8 cellular contexts compared by ENCODE assay signal in the genomic region with DNA sequence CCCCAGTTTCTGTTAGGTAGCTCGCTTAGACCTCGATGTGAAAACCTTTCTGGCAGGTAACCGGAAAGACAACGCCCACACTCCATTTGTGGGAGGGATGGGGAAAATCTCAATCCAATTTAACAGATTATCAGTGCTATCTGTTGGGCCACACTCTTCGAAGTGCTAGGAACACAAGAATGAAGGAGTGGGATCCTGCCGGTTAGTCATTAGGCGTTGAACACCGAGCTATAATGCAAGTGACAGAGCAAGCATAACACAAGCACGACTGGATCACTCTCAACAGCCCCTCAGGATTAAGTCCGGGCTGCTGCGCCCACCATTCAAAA. TPM values are rescaled to one million over a fixed set of nuclear protein-coding genes. Genes with fewer than 3 reads are reported as not detected.
DNase-seq lines count a peak whose midpoint lies in the region; ATAC-seq, FAIRE-seq and TF ChIP-seq lines count a peak whose summit lies in the region.

No MANE protein-coding gene starts in this region.

- H3K4me3 Mint-ChIP-seq in CD4-positive, alpha-beta memory T cell = peak overlapping the region; percentile 95 to 100 (median 98)
- peak overlapping the region; percentile 93 for H3K4me3 Mint-ChIP-seq in dendritic cell treated with granulocyte-macrophage colony-stimulating factor and Interleukin-4, amounts not matched to agents 40 ng/mL and 50 ng/mL, for 4 days

- peaks cover 29 to 50% (median 39%) of the 10 kb centered on the region in 4 donors for H3K4me1 Mint-ChIP-seq in CD4-positive, alpha-beta memory T cell
- H3K4me1 Mint-ChIP-seq in dendritic cell treated with granulocyte-macrophage colony-stimulating factor and Interleukin-4, amounts not matched to agents 40 ng/mL and 50 ng/mL, for 4 days (ENCODE audit: low read depth) = peaks cover 31% of the 10 kb centered on the region

- FAIRE-seq in frontal cortex (lab: Jason Lieb, UNC) = no peak

- peak overlapping the region; percentile 72 for H3K4me2 ChIP-seq in neural cell (ENCODE audit: low read length)

- peaks cover 35% of the 10 kb centered on the region for H3K79me2 ChIP-seq in neural cell (replicated peaks; ENCODE audit: insufficient read depth, low read length)

- no peaks in the 10 kb centered on the region for H3K9me3 ChIP-seq in CD4-positive, alpha-beta memory T cell (ENCODE audit: control insufficient read depth in 1 of 2, low read length in 2 of 2)
- H3K9me3 ChIP-seq in KOPT-K1 (ENCODE audit: insufficient read depth, low read length, poor library complexity, severe bottlenecking) (peaks cover 8% of the 10 kb centered on the region), neural cell (ENCODE audit: low read length) (no peaks in the 10 kb centered on the region)

- H3K27ac ChIP-seq in CD4-positive, alpha-beta memory T cell (ENCODE audit: low read depth, low read length) = peak overlapping the region; percentile 96
- H3K27ac ChIP-seq in KOPT-K1 (ENCODE audit: low read depth, low read length, poor library complexity, severe bottlenecking) (peak overlapping the region; percentile 72), neural cell (ENCODE audit: low read length) (peak overlapping the region; percentile 84)

- peak overlapping the region; percentile 67 for H2AFZ ChIP-seq in neural cell (ENCODE audit: low read depth, low read length)

- intact Hi-C loops in CD4-positive, alpha-beta memory T cell (cut with micrococcal nuclease) = no loop called here
- intact Hi-C loops in dendritic cell treated with granulocyte-macrophage colony-stimulating factor and Interleukin-4, amounts not matched to agents 40 ng/mL and 50 ng/mL, for 4 days (cut with micrococcal nuclease) = loop anchor here (5.0 kb wide), 1 partner anchor 96 kb away; no protein-coding TSS in a partner anchor

- no peak for TF ChIP-seq CTCF in neural cell (IDR thresholded peaks at IDR 0.05; ENCODE audit: poor library complexity, severe bottlenecking)

- no peaks in the 10 kb centered on the region for H3F3A ChIP-seq in neural cell (ENCODE audit: insufficient read depth, low read length, poor library complexity, severe bottlenecking)

- no peaks in the 10 kb centered on the region for H3K27me3 Mint-ChIP-seq in CD4-positive, alpha-beta memory T cell
- H3K27me3 Mint-ChIP-seq in dendritic cell treated with granulocyte-macrophage colony-stimulating factor and Interleukin-4, amounts not matched to agents 40 ng/mL and 50 ng/mL, for 4 days = no peaks in the 10 kb centered on the region

- no peaks in the 10 kb centered on the region for H3K27me3 ChIP-seq in CD4-positive, alpha-beta memory T cell (ENCODE audit: insufficient read depth, low read length)
- no peaks in the 10 kb centered on the region for H3K27me3 ChIP-seq in neural cell (ENCODE audit: insufficient read depth, low read depth, low read length)

- H3K9ac ChIP-seq in neural cell (ENCODE audit: low read length) = peak overlapping the region; percentile 89

- H3K27ac Mint-ChIP-seq in CD4-positive, alpha-beta memory T cell = peak overlapping the region; percentile 81 to 100 (median 98)
- peak overlapping the region; percentile 93 for H3K27ac Mint-ChIP-seq in dendritic cell treated with granulocyte-macrophage colony-stimulating factor and Interleukin-4, amounts not matched to agents 40 ng/mL and 50 ng/mL, for 4 days

- H3K36me3 Mint-ChIP-seq in CD4-positive, alpha-beta memory T cell = peaks cover 24 to 41% of the 10 kb centered on the region in 2 donors
- H3K36me3 Mint-ChIP-seq in dendritic cell treated with granulocyte-macrophage colony-stimulating factor and Interleukin-4, amounts not matched to agents 40 ng/mL and 50 ng/mL, for 4 days (ENCODE audit: low read depth) = peaks cover 48% of the 10 kb centered on the region

- no peak for TF ChIP-seq EP300 in neural cell (conservative IDR thresholded peaks at IDR 0.05; ENCODE audit: poor library complexity, severe bottlenecking)

- peaks cover 30% of the 10 kb centered on the region for H3K4me1 ChIP-seq in CD4-positive, alpha-beta memory T cell (ENCODE audit: insufficient read depth, low read length)

- H3K36me3 ChIP-seq in CD4-positive, alpha-beta memory T cell (ENCODE audit: insufficient read depth, low read length) = peaks cover 10% of the 10 kb centered on the region
- H3K36me3 ChIP-seq in KOPT-K1 (ENCODE audit: insufficient read depth, low read length) (peaks cover 41% of the 10 kb centered on the region), neural cell (ENCODE audit: insufficient read depth, low read length) (no peaks in the 10 kb centered on the region)

- ATAC-seq in GM18498 (IDR thresholded peaks at IDR 0.05; ENCODE audit: unreplicated experiment) = no peak

- no peaks in the 10 kb centered on the region for H4K20me1 ChIP-seq in neural cell (ENCODE audit: insufficient read depth)

- H3K9me3 Mint-ChIP-seq in CD4-positive, alpha-beta memory T cell = no peaks in the 10 kb centered on the region
- H3K9me3 Mint-ChIP-seq in dendritic cell treated with granulocyte-macrophage colony-stimulating factor and Interleukin-4, amounts not matched to agents 40 ng/mL and 50 ng/mL, for 4 days = no peaks in the 10 kb centered on the region

- H3K4me3 ChIP-seq in CD4-positive, alpha-beta memory T cell (ENCODE audit: low read length in 2 of 2) = peak overlapping the region; percentile 96 to 99
- peak overlapping the region; percentile 78 for H3K4me3 ChIP-seq in neural cell (ENCODE audit: low read length)

- no peaks in the 10 kb centered on the region for H3K9me2 ChIP-seq in neural cell (ENCODE audit: insufficient read depth, low read length)

- DNase-seq in CD4-positive, alpha-beta memory T cell = no peak
- DNase-seq in frontal cortex (ENCODE audit: low spot score in 2 of 2) (no peak), NK-92 (lab: John Stamatoyannopoulos, UW; ENCODE audit: unreplicated experiment) (no peak), GOT3 (lab: John Stamatoyannopoulos, UW) (no peak)

- CTCF ChIA-PET in CD4-positive, alpha-beta memory T cell (lab: Charles Lee; ENCODE audit: partially characterized antibody) = interaction anchor here (0.6 to 2.0 kb wide), 4 partner anchors 39 to 138 kb away, joined by 3 to 13 read pairs (median 4); a partner anchor contains a TSS

- TF ChIP-seq RAD21 in neural cell (conservative IDR thresholded peaks at IDR 0.05) = no peak

- POLR2A ChIA-PET in CD4-positive, alpha-beta memory T cell (lab: Charles Lee; ENCODE audit: partially characterized antibody) = interaction anchor here (0.6 to 1.8 kb wide), 9 partner anchors 29 to 137 kb away, joined by 3 to 15 read pairs (median 4); a partner anchor contains a TSS

TF ChIP-seq in neural cell, 6 proteins besides CTCF, POLR2A, EP300 and RAD21:
- TF ChIP-seq TAF1 (IDR thresholded peaks at IDR 0.05; ENCODE audit: low read depth) (no peak), MXI1 (conservative IDR thresholded peaks at IDR 0.05; ENCODE audit: poor library complexity, severe bottlenecking) (no peak), POLR2AphosphoS5 (IDR thresholded peaks at IDR 0.05) (no peak), SMC3 (conservative IDR thresholded peaks at IDR 0.05; ENCODE audit: poor library complexity) (no peak), EZH2 (IDR thresholded peaks at IDR 0.05; ENCODE audit: borderline replicate concordance, insufficient read depth, low read length, poor library complexity, severe bottlenecking) (no peak)
- TF ChIP-seq, protein P1, sequence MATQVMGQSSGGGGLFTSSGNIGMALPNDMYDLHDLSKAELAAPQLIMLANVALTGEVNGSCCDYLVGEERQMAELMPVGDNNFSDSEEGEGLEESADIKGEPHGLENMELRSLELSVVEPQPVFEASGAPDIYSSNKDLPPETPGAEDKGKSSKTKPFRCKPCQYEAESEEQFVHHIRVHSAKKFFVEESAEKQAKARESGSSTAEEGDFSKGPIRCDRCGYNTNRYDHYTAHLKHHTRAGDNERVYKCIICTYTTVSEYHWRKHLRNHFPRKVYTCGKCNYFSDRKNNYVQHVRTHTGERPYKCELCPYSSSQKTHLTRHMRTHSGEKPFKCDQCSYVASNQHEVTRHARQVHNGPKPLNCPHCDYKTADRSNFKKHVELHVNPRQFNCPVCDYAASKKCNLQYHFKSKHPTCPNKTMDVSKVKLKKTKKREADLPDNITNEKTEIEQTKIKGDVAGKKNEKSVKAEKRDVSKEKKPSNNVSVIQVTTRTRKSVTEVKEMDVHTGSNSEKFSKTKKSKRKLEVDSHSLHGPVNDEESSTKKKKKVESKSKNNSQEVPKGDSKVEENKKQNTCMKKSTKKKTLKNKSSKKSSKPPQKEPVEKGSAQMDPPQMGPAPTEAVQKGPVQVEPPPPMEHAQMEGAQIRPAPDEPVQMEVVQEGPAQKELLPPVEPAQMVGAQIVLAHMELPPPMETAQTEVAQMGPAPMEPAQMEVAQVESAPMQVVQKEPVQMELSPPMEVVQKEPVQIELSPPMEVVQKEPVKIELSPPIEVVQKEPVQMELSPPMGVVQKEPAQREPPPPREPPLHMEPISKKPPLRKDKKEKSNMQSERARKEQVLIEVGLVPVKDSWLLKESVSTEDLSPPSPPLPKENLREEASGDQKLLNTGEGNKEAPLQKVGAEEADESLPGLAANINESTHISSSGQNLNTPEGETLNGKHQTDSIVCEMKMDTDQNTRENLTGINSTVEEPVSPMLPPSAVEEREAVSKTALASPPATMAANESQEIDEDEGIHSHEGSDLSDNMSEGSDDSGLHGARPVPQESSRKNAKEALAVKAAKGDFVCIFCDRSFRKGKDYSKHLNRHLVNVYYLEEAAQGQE (IDR thresholded peaks at IDR 0.05; ENCODE audit: borderline replicate concordance) = no peak
TF ChIP-seq in neural cell: peak in this region for 0.

RNA-seq across cellular contexts. Expression of a gene that starts 0.5 kb away (rescaled TPM):
- 10 to 100 TPM; 29.8 to 30.2 TPM for total RNA-seq in CD4-positive, alpha-beta memory T cell
- 1 to 10 TPM; 2.1 to 7.1 TPM for polyA plus RNA-seq in CD4-positive, alpha-beta memory T cell
- 9.5 and 15.7 TPM in 2 replicates for polyA plus RNA-seq in neural cell
- 29.9 and 36.5 TPM in 2 replicates for polyA minus RNA-seq in neural cell
- total RNA-seq in frontal cortex = 29.8 TPM

RNA-seq across cellular contexts. Expression of a gene that starts 3.2 kb away (rescaled TPM):
- total RNA-seq in CD4-positive, alpha-beta memory T cell = under 1 TPM in 1 of 2 experiments, not detected in 1; 0.25 TPM
- under 1 TPM in 1 of 2 donors, not detected in 1; 0.69 TPM for polyA plus RNA-seq in CD4-positive, alpha-beta memory T cell
- polyA plus RNA-seq in neural cell = 33.5 and 35.0 TPM in 2 replicates
- 14.6 and 15.0 TPM in 2 replicates for polyA minus RNA-seq in neural cell
- total RNA-seq in frontal cortex = 2.9 TPM

RNA-seq across cellular contexts. Expression of a gene that starts 39.0 kb away (rescaled TPM):
- total RNA-seq in CD4-positive, alpha-beta memory T cell = 10 to 100 TPM; 97.9 to 98.2 TPM
- polyA plus RNA-seq in CD4-positive, alpha-beta memory T cell = 100 to 1,000 TPM; 132 to 221 TPM
- polyA plus RNA-seq in neural cell = 333 and 351 TPM in 2 replicates
- 249 and 353 TPM in 2 replicates for polyA minus RNA-seq in neural cell
- total RNA-seq in frontal cortex = 147 TPM

RNA-seq across cellular contexts. Expression of a gene that starts 42.2 kb away (rescaled TPM):
- 10 to 100 TPM; 33.9 to 37.1 TPM for total RNA-seq in CD4-positive, alpha-beta memory T cell
- 10 to 100 TPM; 33.6 to 56.3 TPM for polyA plus RNA-seq in CD4-positive, alpha-beta memory T cell
- polyA plus RNA-seq in neural cell = 31.6 and 31.7 TPM in 2 replicates
- polyA minus RNA-seq in neural cell = 55.8 and 57.4 TPM in 2 replicates
- 44.4 TPM for total RNA-seq in frontal cortex
